ENCODE assay signal across 9 cellular contexts in genomic region chr16:30407794-30408534, GRCh38. TPM values are rescaled to one million over a fixed set of nuclear protein-coding genes. Genes with fewer than 3 reads are reported as not detected.
DNase-seq lines count a peak whose midpoint lies in the region; ATAC-seq and TF ChIP-seq lines count a peak whose summit lies in the region.
"Had no signal": no experiment of that assay in that cellular context is flagged by ENCODE, and none has a peak within 500 bp of the region (broad histone marks: within the 10 kb centered on the region; RNA-seq: fewer than 3 reads in every experiment).

No MANE protein-coding gene starts in this region.

- TF ChIP-seq POLR2A in sigmoid colon (IDR thresholded peaks at IDR 0.05) = no peak

- TF ChIP-seq EP300 in sigmoid colon (IDR thresholded peaks at IDR 0.05) = no peak

- H3K9me3 ChIP-seq in sigmoid colon = no peaks in the 10 kb centered on the region

- DNase-seq in stimulated activated naive CD8-positive, alpha-beta T cell treated with anti-CD3 and anti-CD28 coated beads, Interleukin-15, Interleukin-2, amounts not matched to agents 100 U/mL and 50 U/mL, for 24 hours = no peak
- peak; percentile 18 for DNase-seq in activated CD4-positive, alpha-beta memory T cell treated with anti-CD3 and anti-CD28 coated beads for 36 hours
- DNase-seq in glutamatergic neuron (no peak), sigmoid colon (no peak), dermis blood vessel endothelial cell (no peak), NCI-H2196 treated with DMSO at 0.1 percent for 48 hours (lab: John Stamatoyannopoulos, UW; ENCODE audit: unreplicated experiment) (no peak)

- H3K36me3 Mint-ChIP-seq in stimulated activated naive CD8-positive, alpha-beta T cell treated with anti-CD3 and anti-CD28 coated beads, Interleukin-15, Interleukin-2, amounts not matched to agents 100 ng/mL and 50 ng/mL, for 24 hours (ENCODE audit: low read depth) = peaks cover 15% of the 10 kb centered on the region
- peaks cover 12% of the 10 kb centered on the region for H3K36me3 Mint-ChIP-seq in activated CD4-positive, alpha-beta memory T cell treated with anti-CD3 and anti-CD28 coated beads for 36 hours
- no peaks in the 10 kb centered on the region for H3K36me3 Mint-ChIP-seq in glutamatergic neuron (ENCODE audit: unreplicated experiment)

- no peaks in the 10 kb centered on the region for H3K27me3 Mint-ChIP-seq in stimulated activated naive CD8-positive, alpha-beta T cell treated with anti-CD3 and anti-CD28 coated beads, Interleukin-15, Interleukin-2, amounts not matched to agents 100 ng/mL and 50 ng/mL, for 24 hours
- no peaks in the 10 kb centered on the region for H3K27me3 Mint-ChIP-seq in activated CD4-positive, alpha-beta memory T cell treated with anti-CD3 and anti-CD28 coated beads for 36 hours
- peaks cover 5% of the 10 kb centered on the region for H3K27me3 Mint-ChIP-seq in glutamatergic neuron (ENCODE audit: unreplicated experiment)

- intact Hi-C loops in activated CD4-positive, alpha-beta memory T cell treated with anti-CD3 and anti-CD28 coated beads for 36 hours (cut with micrococcal nuclease) = loop anchor here (2.0 kb wide), 2 partner anchors 37 to 53 kb away; partner anchors contain the start of genes CD2BP2 and TBC1D10B
- intact Hi-C loops in sigmoid colon (cut with DNase I) = loop anchor here (2.0 to 5.0 kb wide), 4 partner anchors 36 to 316 kb away; partner anchors contain the start of genes MYL11, TBC1D10B and TBX6

- no peak for ATAC-seq in stimulated activated naive CD8-positive, alpha-beta T cell treated with anti-CD3 and anti-CD28 coated beads, Interleukin-15, Interleukin-2, amounts not matched to agents 100 U/mL and 50 U/mL, for 24 hours
- no peak for ATAC-seq in GM19351 (IDR thresholded peaks at IDR 0.05; ENCODE audit: unreplicated experiment)

- H3K36me3 ChIP-seq in sigmoid colon = peaks cover 0 to 18% (median 0%) of the 10 kb centered on the region in 4 donors

- H3K9me3 Mint-ChIP-seq in stimulated activated naive CD8-positive, alpha-beta T cell treated with anti-CD3 and anti-CD28 coated beads, Interleukin-15, Interleukin-2, amounts not matched to agents 100 ng/mL and 50 ng/mL, for 24 hours = no peaks in the 10 kb centered on the region
- H3K9me3 Mint-ChIP-seq in activated CD4-positive, alpha-beta memory T cell treated with anti-CD3 and anti-CD28 coated beads for 36 hours = no peaks in the 10 kb centered on the region
- H3K9me3 Mint-ChIP-seq in glutamatergic neuron (ENCODE audit: unreplicated experiment) = peaks cover 10% of the 10 kb centered on the region

- no peak for TF ChIP-seq CTCF in glutamatergic neuron (IDR thresholded peaks at IDR 0.05; ENCODE audit: partially characterized antibody, unreplicated experiment)
- TF ChIP-seq CTCF in sigmoid colon (IDR thresholded peaks at IDR 0.05) = no peak

- H3K27ac Mint-ChIP-seq in stimulated activated naive CD8-positive, alpha-beta T cell treated with anti-CD3 and anti-CD28 coated beads, Interleukin-15, Interleukin-2, amounts not matched to agents 100 ng/mL and 50 ng/mL, for 24 hours = peak overlapping the region; percentile 71
- peak overlapping the region; percentile 81 for H3K27ac Mint-ChIP-seq in activated CD4-positive, alpha-beta memory T cell treated with anti-CD3 and anti-CD28 coated beads for 36 hours
- no peak overlapping the region for H3K27ac Mint-ChIP-seq in glutamatergic neuron (ENCODE audit: unreplicated experiment)

- CTCF ChIA-PET in activated CD4-positive, alpha-beta memory T cell treated with anti-CD3 and anti-CD28 coated beads for 36 hours (lab: Charles Lee) = interaction anchor here (0.5 to 6.0 kb wide), 19 partner anchors 10 to 376 kb away, joined by 3 to 48 read pairs (median 5); partner anchors contain the start of genes CD2BP2, DCTPP1, GDPD3 and SEPHS2

- no peaks in the 10 kb centered on the region for H3K27me3 ChIP-seq in sigmoid colon

- peaks cover 37% of the 10 kb centered on the region for H3K4me1 Mint-ChIP-seq in stimulated activated naive CD8-positive, alpha-beta T cell treated with anti-CD3 and anti-CD28 coated beads, Interleukin-15, Interleukin-2, amounts not matched to agents 100 ng/mL and 50 ng/mL, for 24 hours (ENCODE audit: low read depth)
- peaks cover 26% of the 10 kb centered on the region for H3K4me1 Mint-ChIP-seq in activated CD4-positive, alpha-beta memory T cell treated with anti-CD3 and anti-CD28 coated beads for 36 hours (ENCODE audit: low read depth)
- peaks cover 2% of the 10 kb centered on the region for H3K4me1 Mint-ChIP-seq in glutamatergic neuron (ENCODE audit: low read depth, unreplicated experiment)

- 10 to 19% methylated on average over 16 to 20 of the region's 20 CpGs for WGBS in sigmoid colon, 2 donors

- peaks cover 0 to 29% (median 26%) of the 10 kb centered on the region in 4 donors for H3K4me1 ChIP-seq in sigmoid colon

- peak overlapping the region; percentile 81 to 97 (median 90) for H3K27ac ChIP-seq in sigmoid colon

- POLR2A ChIA-PET in activated CD4-positive, alpha-beta memory T cell treated with anti-CD3 and anti-CD28 coated beads for 36 hours (lab: Charles Lee) = interaction anchor here (0.7 to 3.1 kb wide), 15 partner anchors 8 to 315 kb away, joined by 3 to 22 read pairs (median 3); partner anchors contain the start of genes SEPTIN1, ZNF48, ZNF688 and ZNF764

- H3K4me3 Mint-ChIP-seq in stimulated activated naive CD8-positive, alpha-beta T cell treated with anti-CD3 and anti-CD28 coated beads, Interleukin-15, Interleukin-2, amounts not matched to agents 100 ng/mL and 50 ng/mL, for 24 hours = peak overlapping the region; percentile 83
- peak overlapping the region; percentile 79 for H3K4me3 Mint-ChIP-seq in activated CD4-positive, alpha-beta memory T cell treated with anti-CD3 and anti-CD28 coated beads for 36 hours
- H3K4me3 Mint-ChIP-seq in glutamatergic neuron (ENCODE audit: unreplicated experiment) = peak overlapping the region; percentile 77

- peak overlapping the region; percentile 57 to 88 (median 65) for H3K4me3 ChIP-seq in sigmoid colon

RNA-seq across cellular contexts. Expression of gene ZNF771, which starts 0.6 kb away (rescaled TPM):
- total RNA-seq in activated CD4-positive, alpha-beta memory T cell treated with anti-CD3 and anti-CD28 coated beads for 36 hours = 1 to 10 TPM; 5.4 to 5.7 TPM
- total RNA-seq in glutamatergic neuron (ENCODE audit: unreplicated experiment) = 7.8 TPM
- 10 to 100 TPM; 17.4 to 30.7 (median 20.3) TPM for total RNA-seq in sigmoid colon
- polyA plus RNA-seq in sigmoid colon = 1 to 10 TPM; 2.5 to 5.2 (median 3.0) TPM
- 14.8 and 21.4 TPM in 2 replicates for total RNA-seq in dermis blood vessel endothelial cell

RNA-seq across cellular contexts. Expression of gene ZNF48, which starts 12.7 kb away (rescaled TPM):
- 10 to 100 TPM; 13.1 to 13.6 TPM for total RNA-seq in activated CD4-positive, alpha-beta memory T cell treated with anti-CD3 and anti-CD28 coated beads for 36 hours
- 74.7 TPM for total RNA-seq in glutamatergic neuron (ENCODE audit: unreplicated experiment)
- 10 to 100 TPM in 3 of 4 donors, 1 to 10 TPM in 1; 8.1 to 12.8 (median 11.4) TPM for total RNA-seq in sigmoid colon
- polyA plus RNA-seq in sigmoid colon = 1 to 10 TPM; 2.4 to 5.9 (median 2.8) TPM
- 16.5 and 20.1 TPM in 2 replicates for total RNA-seq in dermis blood vessel endothelial cell

RNA-seq across cellular contexts. Expression of gene DCTPP1, which starts 21.9 kb away (rescaled TPM):
- total RNA-seq in activated CD4-positive, alpha-beta memory T cell treated with anti-CD3 and anti-CD28 coated beads for 36 hours = 10 to 100 TPM; 87.5 to 96.6 TPM
- total RNA-seq in glutamatergic neuron (ENCODE audit: unreplicated experiment) = 37.6 TPM
- 10 to 100 TPM; 10.5 to 19.9 (median 16.5) TPM for total RNA-seq in sigmoid colon
- polyA plus RNA-seq in sigmoid colon = 100 to 1,000 TPM; 140 to 175 (median 156) TPM
- 61.3 and 61.9 TPM in 2 replicates for total RNA-seq in dermis blood vessel endothelial cell

RNA-seq across cellular contexts. Expression of gene SEPTIN1, which starts 25.6 kb away (rescaled TPM):
- 100 to 1,000 TPM; 199 to 202 TPM for total RNA-seq in activated CD4-positive, alpha-beta memory T cell treated with anti-CD3 and anti-CD28 coated beads for 36 hours
- 2.9 TPM for total RNA-seq in glutamatergic neuron (ENCODE audit: unreplicated experiment)
- 1 to 10 TPM in 3 of 4 donors, under 1 TPM in 1; 0.82 to 5.8 (median 1.9) TPM for total RNA-seq in sigmoid colon
- polyA plus RNA-seq in sigmoid colon = 10 to 100 TPM in 1 of 3 donors, 1 to 10 TPM in 2; 1.2 to 46.6 (median 2.4) TPM
- total RNA-seq in dermis blood vessel endothelial cell = not detected in 2 replicates

RNA-seq across cellular contexts. Expression of gene MYL11, which starts 33.4 kb away (rescaled TPM):
- 1 to 10 TPM in 1 of 2 experiments, under 1 TPM in 1; 0.83 to 1.6 TPM for total RNA-seq in activated CD4-positive, alpha-beta memory T cell treated with anti-CD3 and anti-CD28 coated beads for 36 hours
- total RNA-seq in glutamatergic neuron (ENCODE audit: unreplicated experiment) = not detected
- not detected for total RNA-seq in sigmoid colon
- not detected for polyA plus RNA-seq in sigmoid colon
- not detected in 2 replicates for total RNA-seq in dermis blood vessel endothelial cell
- total RNA-seq: lung microvascular endothelial cell had no signal
